1 cellular context compared by ENCODE assay signal in the genomic region with DNA sequence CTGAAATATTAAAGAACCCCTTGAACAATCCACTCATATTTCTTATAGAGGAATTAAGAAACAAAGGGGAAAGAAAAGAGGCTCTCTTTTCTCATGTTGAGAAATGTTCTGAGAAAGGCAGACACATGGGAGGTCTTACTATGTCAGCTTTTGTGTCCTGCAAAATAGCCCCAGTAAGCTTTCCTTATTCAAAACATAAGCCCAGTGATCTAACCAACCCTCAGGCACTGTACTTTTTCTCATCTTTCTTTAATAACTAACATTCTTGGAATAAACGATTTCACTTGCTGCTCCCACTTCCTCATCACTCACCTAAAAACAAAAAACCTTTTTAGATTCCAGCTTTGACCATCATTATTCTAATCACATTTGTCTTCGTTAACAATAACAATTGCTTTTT.
TF ChIP-seq lines count a peak whose summit lies in the region.

No MANE protein-coding gene starts in this region.

TF ChIP-seq in WTC11, 78 proteins besides CTCF, POLR2A, EP300 and RAD21 (continued from another document):
- TF ChIP-seq, protein P1, sequence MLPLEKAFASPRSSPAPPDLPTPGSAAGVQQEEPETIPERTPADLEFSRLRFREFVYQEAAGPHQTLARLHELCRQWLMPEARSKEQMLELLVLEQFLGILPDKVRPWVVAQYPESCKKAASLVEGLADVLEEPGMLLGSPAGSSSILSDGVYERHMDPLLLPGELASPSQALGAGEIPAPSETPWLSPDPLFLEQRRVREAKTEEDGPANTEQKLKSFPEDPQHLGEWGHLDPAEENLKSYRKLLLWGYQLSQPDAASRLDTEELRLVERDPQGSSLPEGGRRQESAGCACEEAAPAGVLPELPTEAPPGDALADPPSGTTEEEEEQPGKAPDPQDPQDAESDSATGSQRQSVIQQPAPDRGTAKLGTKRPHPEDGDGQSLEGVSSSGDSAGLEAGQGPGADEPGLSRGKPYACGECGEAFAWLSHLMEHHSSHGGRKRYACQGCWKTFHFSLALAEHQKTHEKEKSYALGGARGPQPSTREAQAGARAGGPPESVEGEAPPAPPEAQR (CRISPR knock-in tag; IDR thresholded peaks at IDR 0.05) = no peak
- TF ChIP-seq GABPB1 (CRISPR knock-in tag; IDR thresholded peaks at IDR 0.05) (no peak), ZNF121 (CRISPR knock-in tag; IDR thresholded peaks at IDR 0.05) (no peak), NFATC4 (CRISPR knock-in tag; IDR thresholded peaks at IDR 0.05) (no peak), NR2C2 (CRISPR knock-in tag; IDR thresholded peaks at IDR 0.05) (no peak)
- TF ChIP-seq, protein P2, sequence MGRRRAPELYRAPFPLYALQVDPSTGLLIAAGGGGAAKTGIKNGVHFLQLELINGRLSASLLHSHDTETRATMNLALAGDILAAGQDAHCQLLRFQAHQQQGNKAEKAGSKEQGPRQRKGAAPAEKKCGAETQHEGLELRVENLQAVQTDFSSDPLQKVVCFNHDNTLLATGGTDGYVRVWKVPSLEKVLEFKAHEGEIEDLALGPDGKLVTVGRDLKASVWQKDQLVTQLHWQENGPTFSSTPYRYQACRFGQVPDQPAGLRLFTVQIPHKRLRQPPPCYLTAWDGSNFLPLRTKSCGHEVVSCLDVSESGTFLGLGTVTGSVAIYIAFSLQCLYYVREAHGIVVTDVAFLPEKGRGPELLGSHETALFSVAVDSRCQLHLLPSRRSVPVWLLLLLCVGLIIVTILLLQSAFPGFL (CRISPR knock-in tag; IDR thresholded peaks at IDR 0.05; ENCODE audit: borderline replicate concordance) = no peak
- TF ChIP-seq, protein P3, sequence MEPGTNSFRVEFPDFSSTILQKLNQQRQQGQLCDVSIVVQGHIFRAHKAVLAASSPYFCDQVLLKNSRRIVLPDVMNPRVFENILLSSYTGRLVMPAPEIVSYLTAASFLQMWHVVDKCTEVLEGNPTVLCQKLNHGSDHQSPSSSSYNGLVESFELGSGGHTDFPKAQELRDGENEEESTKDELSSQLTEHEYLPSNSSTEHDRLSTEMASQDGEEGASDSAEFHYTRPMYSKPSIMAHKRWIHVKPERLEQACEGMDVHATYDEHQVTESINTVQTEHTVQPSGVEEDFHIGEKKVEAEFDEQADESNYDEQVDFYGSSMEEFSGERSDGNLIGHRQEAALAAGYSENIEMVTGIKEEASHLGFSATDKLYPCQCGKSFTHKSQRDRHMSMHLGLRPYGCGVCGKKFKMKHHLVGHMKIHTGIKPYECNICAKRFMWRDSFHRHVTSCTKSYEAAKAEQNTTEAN (CRISPR knock-in tag; IDR thresholded peaks at IDR 0.05) = no peak
